ENCODE assay signal across 25 cellular contexts in the genomic region with DNA sequence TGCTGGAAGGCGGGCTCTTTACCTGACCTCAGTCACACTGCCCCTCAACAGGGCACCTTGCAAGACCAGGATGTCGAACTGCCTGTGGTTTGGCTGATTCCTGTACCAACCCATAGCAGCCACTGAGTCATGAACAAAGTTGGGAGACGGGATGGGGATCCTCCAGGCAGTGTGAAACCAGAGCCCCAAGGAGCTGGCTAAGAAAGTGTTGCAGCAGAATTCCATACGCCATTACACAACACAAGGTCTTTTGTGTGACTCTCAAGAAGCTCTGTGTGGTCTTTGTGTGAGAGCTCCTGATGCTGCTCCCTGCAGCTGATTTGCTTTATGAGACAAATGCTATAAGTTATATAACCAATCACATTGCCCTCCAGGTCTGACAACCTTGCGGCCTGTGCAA.
"Had no signal": no experiment of that assay in that cellular context is flagged by ENCODE, and none has a peak within 500 bp of the region (broad histone marks: within the 10 kb centered on the region; RNA-seq: fewer than 3 reads in every experiment).

No MANE protein-coding gene starts in this region.

- H3K9me3 Mint-ChIP-seq: nephron; stimulated activated effector memory CD8-positive, alpha-beta T cell treated with anti-CD3 and anti-CD28 coated beads, Interleukin-12 subunit alpha, Interleukin-12 subunit beta, amount 100 ng/mL, for 72 hours had no signal

- ATAC-seq: left cardiac atrium; lower lobe of right lung; psoas muscle; right lobe of liver; stimulated activated effector memory CD8-positive, alpha-beta T cell treated with anti-CD3 and anti-CD28 coated beads, Interleukin-12 subunit alpha, Interleukin-12 subunit beta, amount 100 ng/mL, for 72 hours; stimulated activated naive CD8-positive, alpha-beta T cell treated with anti-CD3 and anti-CD28 coated beads, Interleukin-15, Interleukin-2, amounts not matched to agents 100 U/mL and 50 U/mL, for 24 hours had no signal

- H3K4me3 ChIP-seq: dorsolateral prefrontal cortex, esophagus squamous epithelium, left ventricle myocardium inferior, lower lobe of right lung, psoas muscle, right lobe of liver, tibial artery, upper lobe of left lung, uterus had no signal

- H3K27me3 ChIP-seq: esophagus squamous epithelium, neutrophil, right lobe of liver, tibial artery, upper lobe of left lung, uterus had no signal

- H3K27ac ChIP-seq: dorsolateral prefrontal cortex, epithelial cell of prostate, esophagus squamous epithelium, left ventricle myocardium inferior, lower lobe of right lung, neutrophil, psoas muscle, right lobe of liver, tibial artery, upper lobe of left lung, uterus had no signal

- H3K4me3 Mint-ChIP-seq: immature natural killer cell; naive B cell; nephron; stimulated activated effector memory CD8-positive, alpha-beta T cell treated with anti-CD3 and anti-CD28 coated beads, Interleukin-12 subunit alpha, Interleukin-12 subunit beta, amount 100 ng/mL, for 72 hours had no signal

- DNase-seq: cortex of kidney; dorsolateral prefrontal cortex; effector CD8-positive, alpha-beta T cell; esophagus squamous epithelium; foreskin fibroblast; immature natural killer cell; kidney; left cardiac atrium; left ventricle myocardium inferior; lower lobe of right lung; mesendoderm; naive B cell; psoas muscle; retina; right lobe of liver; stimulated activated CD4-positive, alpha-beta T cell treated with anti-CD3 and anti-CD28 coated beads, Interleukin-4, amount 100 ng/mL, for 1 hour; stimulated activated CD8-positive, alpha-beta memory T cell treated with anti-CD3 and anti-CD28 coated beads, Interleukin-4, amount 100 ng/mL, for 48 hours; stimulated activated naive CD8-positive, alpha-beta T cell treated with anti-CD3 and anti-CD28 coated beads, Interleukin-15, Interleukin-2, amounts not matched to agents 100 U/mL and 50 U/mL, for 24 hours; tibial artery; upper lobe of left lung; uterus had no signal

- H3K27me3 Mint-ChIP-seq: naive B cell had no signal

- H3K27ac Mint-ChIP-seq: immature natural killer cell; naive B cell; nephron; stimulated activated effector memory CD8-positive, alpha-beta T cell treated with anti-CD3 and anti-CD28 coated beads, Interleukin-12 subunit alpha, Interleukin-12 subunit beta, amount 100 ng/mL, for 72 hours had no signal

- H3K36me3 Mint-ChIP-seq: immature natural killer cell; naive B cell; stimulated activated effector memory CD8-positive, alpha-beta T cell treated with anti-CD3 and anti-CD28 coated beads, Interleukin-12 subunit alpha, Interleukin-12 subunit beta, amount 100 ng/mL, for 72 hours had no signal

- H3K36me3 ChIP-seq: esophagus squamous epithelium, left ventricle myocardium inferior, lower lobe of right lung, neutrophil, right lobe of liver, tibial artery, upper lobe of left lung, uterus had no signal

- H3K4me1 Mint-ChIP-seq: immature natural killer cell; naive B cell; stimulated activated effector memory CD8-positive, alpha-beta T cell treated with anti-CD3 and anti-CD28 coated beads, Interleukin-12 subunit alpha, Interleukin-12 subunit beta, amount 100 ng/mL, for 72 hours had no signal
